Comparison of ENCODE assay signal across 10 cellular contexts in the genomic region with DNA sequence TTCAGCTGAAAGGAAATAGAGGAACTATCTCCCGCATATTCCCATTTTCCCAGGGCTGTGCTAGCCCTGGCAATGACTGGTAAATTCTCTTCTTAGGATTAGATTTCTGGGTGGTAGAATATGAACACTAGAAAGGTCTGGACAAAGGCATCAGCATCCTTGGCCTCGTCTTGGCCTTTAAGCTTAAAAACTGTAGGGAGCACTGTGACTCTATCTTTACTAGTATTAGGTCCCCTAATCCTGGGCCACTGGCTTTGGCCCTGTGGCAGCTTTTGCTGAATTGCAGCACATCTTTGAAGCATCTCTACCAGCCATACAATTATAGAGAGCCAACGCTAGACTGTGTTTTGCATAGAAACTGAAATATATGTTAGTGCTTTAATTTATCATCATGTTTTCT. TPM values are rescaled to one million over a fixed set of nuclear protein-coding genes. Genes with fewer than 3 reads are reported as not detected.
A peak's percentile ranks its signal among the peaks of the same experiment; 100 is the strongest.
DNase-seq lines count a peak whose midpoint lies in the region; ATAC-seq, FAIRE-seq and TF ChIP-seq lines count a peak whose summit lies in the region.
"Had no signal": no experiment of that assay in that cellular context is flagged by ENCODE, and none has a peak within 500 bp of the region (broad histone marks: within the 10 kb centered on the region; RNA-seq: fewer than 3 reads in every experiment).

No MANE protein-coding gene starts in this region.

- no peaks in the 10 kb centered on the region for H3K79me1 ChIP-seq in H1 (ENCODE audit: low read depth, low read length)

- H3K36me3 ChIP-seq in OCI-LY1 (ENCODE audit: insufficient read depth, low read length) (no peaks in the 10 kb centered on the region), H1 (ENCODE audit: control insufficient read depth in 2 of 4, insufficient read depth in 4 of 4, low read length in 3 of 4) (no peaks in the 10 kb centered on the region)
- H3K36me3 ChIP-seq: SJSA1 had no signal

- no peaks in the 10 kb centered on the region for H3K36me3 Mint-ChIP-seq in CD4-positive, alpha-beta T cell (ENCODE audit: low read depth)
- H3K36me3 Mint-ChIP-seq: IgD-negative memory B cell had no signal

- no peak for TF ChIP-seq EP300 in H1 (IDR thresholded peaks at IDR 0.05; ENCODE audit: borderline replicate concordance in 1 of 2, low read depth in 2 of 2, low read length in 2 of 2)

- peaks cover 38% of the 10 kb centered on the region for H3K4me1 Mint-ChIP-seq in CD4-positive, alpha-beta T cell (ENCODE audit: low read depth)

- H2BK20ac ChIP-seq in H1 (ENCODE audit: low read length): no peak overlapping the region

- no peak overlapping the region for H4K5ac ChIP-seq in H1 (ENCODE audit: insufficient read length, low read depth, low read length)

- WGBS in H1 (ENCODE audit: extremely low coverage in 1 of 2, insufficient coverage in 1 of 2, insufficient read length in 1 of 2, insufficient replicate concordance in 2 of 2, low coverage in 1 of 2, low lambda C conversion rate in 2 of 2, missing lambda C conversion rate in 1 of 2), 2 experiments: 80% methylated on average over 3 of the region's 3 CpGs; no CpG with 5 or more reads in 1 of the 2 experiments

- no peak overlapping the region for H3K9ac ChIP-seq in OCI-LY1 (ENCODE audit: low read length)
- no peak overlapping the region for H3K9ac ChIP-seq in H1 (replicated peaks in 1 of 4; ENCODE audit: extremely low read depth in 1 of 4, low read depth in 3 of 4, low read length in 3 of 4)

- H3K4ac ChIP-seq in H1 (replicated peaks; ENCODE audit: insufficient read length, low read depth, low read length): no peak overlapping the region

- H3K23me2 ChIP-seq in H1 (ENCODE audit: low read depth, low read length): no peaks in the 10 kb centered on the region

- H3K14ac ChIP-seq in H1 (ENCODE audit: insufficient read length): no peak overlapping the region

- ATAC-seq in CD4-positive, alpha-beta T cell (ENCODE audit: poor library complexity): peak; percentile 60
- ATAC-seq in GM18519 (IDR thresholded peaks at IDR 0.05; ENCODE audit: low FRiP score, unreplicated experiment): peak; percentile 59
- ATAC-seq in HG02763 (IDR thresholded peaks at IDR 0.05; ENCODE audit: unreplicated experiment): no peak

- H4K8ac ChIP-seq in H1 (ENCODE audit: extremely low read depth, insufficient read depth, low read length): no peak overlapping the region

- H3K27me3 ChIP-seq in CD4-positive, alpha-beta T cell (ENCODE audit: control insufficient read depth, insufficient read depth, low read length): no peaks in the 10 kb centered on the region
- H3K27me3 ChIP-seq in OCI-LY1 (ENCODE audit: insufficient read depth, low read length) (no peaks in the 10 kb centered on the region), H1 (replicated peaks in 1 of 4; ENCODE audit: control insufficient read depth in 3 of 4, extremely low read depth in 1 of 4, insufficient read depth in 3 of 4, low read length in 3 of 4) (peaks cover 0 to 12% (median 5%) of the 10 kb centered on the region in 4 experiments; a peak in 6 of 7 replicates)

- no peak for FAIRE-seq in H1 (lab: Jason Lieb, UNC)
- no peak for FAIRE-seq in RCC 7860 (lab: Jason Lieb, UNC)

- no peak overlapping the region for H2AK5ac ChIP-seq in H1 (ENCODE audit: low read depth, low read length)

- no peaks in the 10 kb centered on the region for H3F3A ChIP-seq in OCI-LY1 (ENCODE audit: insufficient read depth, low read length)

- H2BK15ac ChIP-seq in H1 (ENCODE audit: low read length): no peak overlapping the region; the same call in 1 of the 2 replicates

- H4K20me1 ChIP-seq in OCI-LY1 (ENCODE audit: insufficient read depth, low read length) (no peaks in the 10 kb centered on the region), H1 (replicated peaks in 1 of 2; ENCODE audit: control insufficient read depth in 1 of 2, insufficient read depth in 2 of 2, low read length in 2 of 2) (no peaks in the 10 kb centered on the region)

- no peaks in the 10 kb centered on the region for H3K9me2 ChIP-seq in OCI-LY1 (ENCODE audit: low read depth, low read length)

- no peak overlapping the region for H3K4me2 ChIP-seq in OCI-LY1 (ENCODE audit: low read length)
- H3K4me2 ChIP-seq in H1 (ENCODE audit: insufficient read depth in 1 of 2, low read depth in 2 of 2, low read length in 2 of 2): no peak overlapping the region

- no peaks in the 10 kb centered on the region for H3K4me1 ChIP-seq in OCI-LY1 (ENCODE audit: insufficient read depth, low read length, severe bottlenecking)
- H3K4me1 ChIP-seq in H1 (replicated peaks in 1 of 4; ENCODE audit: control insufficient read depth in 3 of 4, insufficient read depth in 4 of 4, low read length in 3 of 4): no peaks in the 10 kb centered on the region
- H3K4me1 ChIP-seq: SJSA1 had no signal

- peak in 1 of 10 experiments; percentile 4 for DNase-seq in CD4-positive, alpha-beta T cell
- DNase-seq in H1 (ENCODE audit: low read depth in 1 of 2, low spot score in 2 of 2) (no peak), RCC 7860 (ENCODE audit: low spot score) (no peak), cortex of kidney (lab: John Stamatoyannopoulos, UW) (no peak), GM19238 (ENCODE audit: insufficient read length, low spot score) (no peak)

- H2BK5ac ChIP-seq in H1 (ENCODE audit: low read depth, low read length): no peak overlapping the region

- CTCF ChIA-PET in CD4-positive, alpha-beta T cell (lab: Charles Lee): interaction anchor here (1.5 to 1.6 kb wide), 2 partner anchors 245 to 266 kb away, joined by 3 to 5 read pairs; no protein-coding TSS in a partner anchor
- CTCF ChIA-PET in H1 (lab: Charles Lee; ENCODE audit: partially characterized antibody): interaction anchor here (0.9 to 2.2 kb wide), 7 partner anchors 11 to 741 kb away, joined by 3 to 8 read pairs (median 4); no protein-coding TSS in a partner anchor

- H3K79me2 ChIP-seq in OCI-LY1 (ENCODE audit: insufficient read depth, low read length) (no peaks in the 10 kb centered on the region), H1 (ENCODE audit: control insufficient read depth in 1 of 2, insufficient read depth in 2 of 2, low read length in 2 of 2) (no peaks in the 10 kb centered on the region)

- no peak overlapping the region for H3K4me3 Mint-ChIP-seq in CD4-positive, alpha-beta T cell

- H4K91ac ChIP-seq in H1 (replicated peaks; ENCODE audit: insufficient read length, low read length): no peak overlapping the region

- no peak overlapping the region for H3K27ac ChIP-seq in CD4-positive, alpha-beta T cell (ENCODE audit: low read depth, low read length)
- H3K27ac ChIP-seq in OCI-LY1 (ENCODE audit: low read depth, low read length, poor library complexity, severe bottlenecking) (no peak overlapping the region), H1 (ENCODE audit: low read depth, low read length) (no peak overlapping the region)
- H3K27ac ChIP-seq: SJSA1 had no signal

- H2AFZ ChIP-seq in OCI-LY1 (ENCODE audit: low read length) (no peak overlapping the region), H1 (ENCODE audit: low read length) (no peak overlapping the region)

- POLR2A ChIA-PET in CD4-positive, alpha-beta T cell (lab: Charles Lee): interaction anchor here (1.2 to 3.1 kb wide), 3 partner anchors 12 to 178 kb away, joined by 3 to 18 read pairs (median 4); a partner anchor contains a TSS
- POLR2A ChIA-PET in H1 (lab: Charles Lee; ENCODE audit: partially characterized antibody): no interaction called here

- TF ChIP-seq POLR2A in H1 (IDR thresholded peaks at IDR 0.05; ENCODE audit: control extremely low read depth in 1 of 2, low read depth in 2 of 2, low read length in 2 of 2): no peak

- H3K27ac Mint-ChIP-seq in CD4-positive, alpha-beta T cell: no peak overlapping the region

- no peak overlapping the region for H2BK12ac ChIP-seq in H1 (ENCODE audit: low read depth, low read length)

- H2BK120ac ChIP-seq in H1 (replicated peaks; ENCODE audit: low read depth, low read length): no peak overlapping the region

- no peak for TF ChIP-seq CTCF in CD4-positive, alpha-beta T cell (IDR thresholded peaks at IDR 0.05)
- TF ChIP-seq CTCF in OCI-LY1 (IDR thresholded peaks at IDR 0.05; ENCODE audit: low read length) (peak; percentile 22; the same call in 1 of the 2 replicates), H1 (IDR thresholded peaks at IDR 0.05; ENCODE audit: control extremely low read depth in 1 of 3, insufficient read depth in 1 of 3, low read depth in 1 of 3, low read length in 3 of 3) (peak in 2 of 3 experiments; percentile 26 to 30; a peak in 2 of 4 replicates)

- H3K23ac ChIP-seq in H1 (ENCODE audit: insufficient read length): no peak overlapping the region

- peak; percentile 65 to 69 for TF ChIP-seq RAD21 in H1 (IDR thresholded peaks at IDR 0.05 in 1 of 2, conservative IDR thresholded peaks at IDR 0.05 in 1 of 2; ENCODE audit: low read depth in 2 of 2, low read length in 2 of 2)

- intact Hi-C loops in CD4-positive, alpha-beta T cell (cut with DNase I, micrococcal nuclease): loop anchor here in 1 of 2 experiments (5.0 to 10.0 kb wide), 3 partner anchors 73 to 734 kb away; a partner anchor contains a TSS

- no peak overlapping the region for H3K18ac ChIP-seq in H1 (ENCODE audit: extremely low read depth, low read length)

- H3K4me3 ChIP-seq in OCI-LY1 (ENCODE audit: low read depth, low read length, poor library complexity, severe bottlenecking) (no peak overlapping the region), H1 (ENCODE audit: extremely low read depth in 1 of 4, insufficient read depth in 2 of 4, low read depth in 3 of 4, low read length in 4 of 4) (no peak overlapping the region)
- H3K4me3 ChIP-seq: SJSA1 had no signal

- H3K56ac ChIP-seq in H1 (replicated peaks; ENCODE audit: insufficient read length, low read depth, low read length): no peak overlapping the region

- no peaks in the 10 kb centered on the region for H3K9me3 Mint-ChIP-seq in CD4-positive, alpha-beta T cell

- peaks cover 34% of the 10 kb centered on the region for H3K27me3 Mint-ChIP-seq in CD4-positive, alpha-beta T cell

- H3K9me3 ChIP-seq in CD4-positive, alpha-beta T cell (ENCODE audit: control insufficient read depth, low read length): no peaks in the 10 kb centered on the region
- no peaks in the 10 kb centered on the region for H3K9me3 ChIP-seq in OCI-LY1 (ENCODE audit: low read length)
- H3K9me3 ChIP-seq in H1 (ENCODE audit: insufficient read depth in 2 of 2, low read depth in 1 of 2, low read length in 1 of 2): no peaks in the 10 kb centered on the region
- H3K9me3 ChIP-seq: SJSA1 had no signal

RNA-seq across cellular contexts. Expression of a gene that starts 41.5 kb away (rescaled TPM):
- total RNA-seq in CD4-positive, alpha-beta T cell: not detected
- total RNA-seq in H1 (2021; fragmentation: NEBNext Ultra II Directional; extraction: Animal tissue kit (Norgen Biotek cat#: 25700)): not detected in 2 replicates
- polyA plus RNA-seq in H1 (2011; rRNA removed): not detected in 2 replicates
- polyA plus RNA-seq in H1 (2011; cell fraction: cytosol; rRNA removed): not detected
- not detected for polyA plus RNA-seq in H1 (2011; cell fraction: nucleus; rRNA removed)
- not detected in 4 replicates for polyA plus RNA-seq in H1 (2012, experiment 1 of 2)
- polyA plus RNA-seq in H1 (2012, experiment 2 of 2): not detected
- polyA plus RNA-seq in H1 (2013, experiment 1 of 2): 0.06 TPM
- polyA plus RNA-seq in H1 (2013, experiment 2 of 2): 0.06 TPM
- not detected in 2 replicates for polyA minus RNA-seq in H1 (2011; rRNA and poly(A)+ RNA removed)
- polyA minus RNA-seq in H1 (2011; cell fraction: cytosol; rRNA and poly(A)+ RNA removed): not detected
- not detected for polyA minus RNA-seq in H1 (2011; cell fraction: nucleus; rRNA and poly(A)+ RNA removed)
- total RNA-seq: SJSA1 had no signal
- polyA plus RNA-seq: IgD-negative memory B cell had no signal

RNA-seq across cellular contexts. Expression of a gene that starts 56.9 kb away (rescaled TPM):
- 10 to 100 TPM; 43.2 to 51.0 TPM for total RNA-seq in CD4-positive, alpha-beta T cell
- total RNA-seq in H1 (2021; fragmentation: NEBNext Ultra II Directional; extraction: Animal tissue kit (Norgen Biotek cat#: 25700)): 2.3 and 2.7 TPM in 2 replicates
- polyA plus RNA-seq in H1 (2011; rRNA removed): 0.94 and 2.7 TPM in 2 replicates
- 2.1 TPM for polyA plus RNA-seq in H1 (2011; cell fraction: cytosol; rRNA removed)
- 1.2 TPM for polyA plus RNA-seq in H1 (2011; cell fraction: nucleus; rRNA removed)
- polyA plus RNA-seq in H1 (2012, experiment 1 of 2): 2.4 to 4.3 TPM (median 2.7 TPM) in 4 replicates
- 1.8 TPM for polyA plus RNA-seq in H1 (2012, experiment 2 of 2)
- polyA plus RNA-seq in H1 (2013, experiment 1 of 2): 4.5 TPM
- polyA plus RNA-seq in H1 (2013, experiment 2 of 2): 3.1 TPM
- polyA minus RNA-seq in H1 (2011; rRNA and poly(A)+ RNA removed): 0.63 and 1.8 TPM in 2 replicates
- not detected for polyA minus RNA-seq in H1 (2011; cell fraction: cytosol; rRNA and poly(A)+ RNA removed)
- not detected for polyA minus RNA-seq in H1 (2011; cell fraction: nucleus; rRNA and poly(A)+ RNA removed)

Comparison
In these comparisons a context has a peak if more than half of its experiments do, and no peak if none do; other contexts are left out.
1. RNA of a gene that starts 56.9 kb away (total RNA-seq): 43.2 to 51.0 TPM in CD4-positive, alpha-beta T cell; 2.3 to 2.7 TPM in H1; every median in the first group is over 10 times any median in the second.